Comparison of ENCODE assay signal across 1 cellular context in genomic region chr2:88691339-88692183, GRCh38.
A peak's percentile ranks its signal among the peaks of the same experiment; 100 is the strongest.
TF ChIP-seq lines count a peak whose summit lies in the region.

RPIA (plus strand) TSS chr2:88691673; CDS start chr2:88691699, 26 bp downstream.

TF ChIP-seq in GM23338, 12 proteins besides CTCF, POLR2A, EP300 and RAD21 (continued from another document):
- TF ChIP-seq, protein P1, sequence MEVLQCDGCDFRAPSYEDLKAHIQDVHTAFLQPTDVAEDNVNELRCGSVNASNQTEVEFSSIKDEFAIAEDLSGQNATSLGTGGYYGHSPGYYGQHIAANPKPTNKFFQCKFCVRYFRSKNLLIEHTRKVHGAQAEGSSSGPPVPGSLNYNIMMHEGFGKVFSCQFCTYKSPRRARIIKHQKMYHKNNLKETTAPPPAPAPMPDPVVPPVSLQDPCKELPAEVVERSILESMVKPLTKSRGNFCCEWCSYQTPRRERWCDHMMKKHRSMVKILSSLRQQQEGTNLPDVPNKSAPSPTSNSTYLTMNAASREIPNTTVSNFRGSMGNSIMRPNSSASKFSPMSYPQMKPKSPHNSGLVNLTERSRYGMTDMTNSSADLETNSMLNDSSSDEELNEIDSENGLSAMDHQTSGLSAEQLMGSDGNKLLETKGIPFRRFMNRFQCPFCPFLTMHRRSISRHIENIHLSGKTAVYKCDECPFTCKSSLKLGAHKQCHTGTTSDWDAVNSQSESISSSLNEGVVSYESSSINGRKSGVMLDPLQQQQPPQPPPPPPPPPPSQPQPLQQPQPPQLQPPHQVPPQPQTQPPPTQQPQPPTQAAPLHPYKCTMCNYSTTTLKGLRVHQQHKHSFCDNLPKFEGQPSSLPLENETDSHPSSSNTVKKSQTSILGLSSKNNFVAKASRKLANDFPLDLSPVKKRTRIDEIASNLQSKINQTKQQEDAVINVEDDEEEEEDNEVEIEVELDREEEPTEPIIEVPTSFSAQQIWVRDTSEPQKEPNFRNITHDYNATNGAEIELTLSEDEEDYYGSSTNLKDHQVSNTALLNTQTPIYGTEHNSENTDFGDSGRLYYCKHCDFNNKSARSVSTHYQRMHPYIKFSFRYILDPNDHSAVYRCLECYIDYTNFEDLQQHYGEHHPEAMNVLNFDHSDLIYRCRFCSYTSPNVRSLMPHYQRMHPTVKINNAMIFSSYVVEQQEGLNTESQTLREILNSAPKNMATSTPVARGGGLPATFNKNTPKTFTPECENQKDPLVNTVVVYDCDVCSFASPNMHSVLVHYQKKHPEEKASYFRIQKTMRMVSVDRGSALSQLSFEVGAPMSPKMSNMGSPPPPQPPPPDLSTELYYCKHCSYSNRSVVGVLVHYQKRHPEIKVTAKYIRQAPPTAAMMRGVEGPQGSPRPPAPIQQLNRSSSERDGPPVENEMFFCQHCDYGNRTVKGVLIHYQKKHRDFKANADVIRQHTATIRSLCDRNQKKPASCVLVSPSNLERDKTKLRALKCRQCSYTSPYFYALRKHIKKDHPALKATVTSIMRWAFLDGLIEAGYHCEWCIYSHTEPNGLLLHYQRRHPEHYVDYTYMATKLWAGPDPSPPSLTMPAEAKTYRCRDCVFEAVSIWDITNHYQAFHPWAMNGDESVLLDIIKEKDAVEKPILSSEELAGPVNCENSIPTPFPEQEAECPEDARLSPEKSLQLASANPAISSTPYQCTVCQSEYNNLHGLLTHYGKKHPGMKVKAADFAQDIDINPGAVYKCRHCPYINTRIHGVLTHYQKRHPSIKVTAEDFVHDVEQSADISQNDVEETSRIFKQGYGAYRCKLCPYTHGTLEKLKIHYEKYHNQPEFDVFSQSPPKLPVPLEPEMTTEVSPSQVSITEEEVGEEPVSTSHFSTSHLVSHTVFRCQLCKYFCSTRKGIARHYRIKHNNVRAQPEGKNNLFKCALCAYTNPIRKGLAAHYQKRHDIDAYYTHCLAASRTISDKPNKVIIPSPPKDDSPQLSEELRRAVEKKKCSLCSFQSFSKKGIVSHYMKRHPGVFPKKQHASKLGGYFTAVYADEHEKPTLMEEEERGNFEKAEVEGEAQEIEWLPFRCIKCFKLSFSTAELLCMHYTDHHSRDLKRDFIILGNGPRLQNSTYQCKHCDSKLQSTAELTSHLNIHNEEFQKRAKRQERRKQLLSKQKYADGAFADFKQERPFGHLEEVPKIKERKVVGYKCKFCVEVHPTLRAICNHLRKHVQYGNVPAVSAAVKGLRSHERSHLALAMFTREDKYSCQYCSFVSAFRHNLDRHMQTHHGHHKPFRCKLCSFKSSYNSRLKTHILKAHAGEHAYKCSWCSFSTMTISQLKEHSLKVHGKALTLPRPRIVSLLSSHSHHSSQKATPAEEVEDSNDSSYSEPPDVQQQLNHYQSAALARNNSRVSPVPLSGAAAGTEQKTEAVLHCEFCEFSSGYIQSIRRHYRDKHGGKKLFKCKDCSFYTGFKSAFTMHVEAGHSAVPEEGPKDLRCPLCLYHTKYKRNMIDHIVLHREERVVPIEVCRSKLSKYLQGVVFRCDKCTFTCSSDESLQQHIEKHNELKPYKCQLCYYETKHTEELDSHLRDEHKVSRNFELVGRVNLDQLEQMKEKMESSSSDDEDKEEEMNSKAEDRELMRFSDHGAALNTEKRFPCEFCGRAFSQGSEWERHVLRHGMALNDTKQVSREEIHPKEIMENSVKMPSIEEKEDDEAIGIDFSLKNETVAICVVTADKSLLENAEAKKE (CRISPR knock-in tag; IDR thresholded peaks at IDR 0.05) = no peak
- TF ChIP-seq, protein P2, sequence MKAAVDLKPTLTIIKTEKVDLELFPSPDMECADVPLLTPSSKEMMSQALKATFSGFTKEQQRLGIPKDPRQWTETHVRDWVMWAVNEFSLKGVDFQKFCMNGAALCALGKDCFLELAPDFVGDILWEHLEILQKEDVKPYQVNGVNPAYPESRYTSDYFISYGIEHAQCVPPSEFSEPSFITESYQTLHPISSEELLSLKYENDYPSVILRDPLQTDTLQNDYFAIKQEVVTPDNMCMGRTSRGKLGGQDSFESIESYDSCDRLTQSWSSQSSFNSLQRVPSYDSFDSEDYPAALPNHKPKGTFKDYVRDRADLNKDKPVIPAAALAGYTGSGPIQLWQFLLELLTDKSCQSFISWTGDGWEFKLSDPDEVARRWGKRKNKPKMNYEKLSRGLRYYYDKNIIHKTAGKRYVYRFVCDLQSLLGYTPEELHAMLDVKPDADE (IDR thresholded peaks at IDR 0.05) = peak; percentile 98
- peak; percentile 84 for TF ChIP-seq POLR2AphosphoS5 (IDR thresholded peaks at IDR 0.05; ENCODE audit: low read depth)
- peak; percentile 97 for TF ChIP-seq CREB1 (CRISPR knock-in tag; IDR thresholded peaks at IDR 0.05; ENCODE audit: low read depth)
- TF ChIP-seq STAT1 (IDR thresholded peaks at IDR 0.05; ENCODE audit: unreplicated experiment) = no peak
- TF ChIP-seq EZH2phosphoT487 (IDR thresholded peaks at IDR 0.05; ENCODE audit: unreplicated experiment) = no peak
- no peak for TF ChIP-seq ZNF331 (CRISPR knock-in tag; IDR thresholded peaks at IDR 0.05; ENCODE audit: low read depth)
- TF ChIP-seq ZNF114 (CRISPR knock-in tag; IDR thresholded peaks at IDR 0.05) = no peak
- TF ChIP-seq JUNB (IDR thresholded peaks at IDR 0.05; ENCODE audit: unreplicated experiment) = no peak
- TF ChIP-seq EZH2 (IDR thresholded peaks at IDR 0.05; ENCODE audit: low read depth, unreplicated experiment) = no peak
- TF ChIP-seq, protein P3, sequence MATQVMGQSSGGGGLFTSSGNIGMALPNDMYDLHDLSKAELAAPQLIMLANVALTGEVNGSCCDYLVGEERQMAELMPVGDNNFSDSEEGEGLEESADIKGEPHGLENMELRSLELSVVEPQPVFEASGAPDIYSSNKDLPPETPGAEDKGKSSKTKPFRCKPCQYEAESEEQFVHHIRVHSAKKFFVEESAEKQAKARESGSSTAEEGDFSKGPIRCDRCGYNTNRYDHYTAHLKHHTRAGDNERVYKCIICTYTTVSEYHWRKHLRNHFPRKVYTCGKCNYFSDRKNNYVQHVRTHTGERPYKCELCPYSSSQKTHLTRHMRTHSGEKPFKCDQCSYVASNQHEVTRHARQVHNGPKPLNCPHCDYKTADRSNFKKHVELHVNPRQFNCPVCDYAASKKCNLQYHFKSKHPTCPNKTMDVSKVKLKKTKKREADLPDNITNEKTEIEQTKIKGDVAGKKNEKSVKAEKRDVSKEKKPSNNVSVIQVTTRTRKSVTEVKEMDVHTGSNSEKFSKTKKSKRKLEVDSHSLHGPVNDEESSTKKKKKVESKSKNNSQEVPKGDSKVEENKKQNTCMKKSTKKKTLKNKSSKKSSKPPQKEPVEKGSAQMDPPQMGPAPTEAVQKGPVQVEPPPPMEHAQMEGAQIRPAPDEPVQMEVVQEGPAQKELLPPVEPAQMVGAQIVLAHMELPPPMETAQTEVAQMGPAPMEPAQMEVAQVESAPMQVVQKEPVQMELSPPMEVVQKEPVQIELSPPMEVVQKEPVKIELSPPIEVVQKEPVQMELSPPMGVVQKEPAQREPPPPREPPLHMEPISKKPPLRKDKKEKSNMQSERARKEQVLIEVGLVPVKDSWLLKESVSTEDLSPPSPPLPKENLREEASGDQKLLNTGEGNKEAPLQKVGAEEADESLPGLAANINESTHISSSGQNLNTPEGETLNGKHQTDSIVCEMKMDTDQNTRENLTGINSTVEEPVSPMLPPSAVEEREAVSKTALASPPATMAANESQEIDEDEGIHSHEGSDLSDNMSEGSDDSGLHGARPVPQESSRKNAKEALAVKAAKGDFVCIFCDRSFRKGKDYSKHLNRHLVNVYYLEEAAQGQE (IDR thresholded peaks at IDR 0.05; ENCODE audit: unreplicated experiment) = no peak
